8 cellular contexts compared by ENCODE assay signal in genomic region chr9:27365977-27366376, GRCh38.
A peak's percentile ranks its signal among the peaks of the same experiment; 100 is the strongest.
DNase-seq lines count a peak whose midpoint lies in the region; ATAC-seq lines count a peak whose summit lies in the region.

No MANE protein-coding gene starts in this region.

- H3K27me3 Mint-ChIP-seq in T-helper 2 cell treated with Interferon-gamma antibody and Interleukin-4, amounts not matched to agents 5 μg/mL and 100 μg/mL, for 36 hours (ENCODE audit: low read depth) = peaks cover 12% of the 10 kb centered on the region
- peaks cover 0 to 36% (median 8%) of the 10 kb centered on the region in 5 donors for H3K27me3 Mint-ChIP-seq in naive thymus-derived CD8-positive, alpha-beta T cell

- H3K9me3 Mint-ChIP-seq in T-helper 2 cell treated with Interferon-gamma antibody and Interleukin-4, amounts not matched to agents 5 μg/mL and 100 μg/mL, for 36 hours = no peaks in the 10 kb centered on the region
- peaks cover 0 to 2% (median 0%) of the 10 kb centered on the region in 9 donors for H3K9me3 Mint-ChIP-seq in naive thymus-derived CD8-positive, alpha-beta T cell

- POLR2A ChIA-PET in naive thymus-derived CD8-positive, alpha-beta T cell (lab: Charles Lee) = no interaction called here

- H3K36me3 Mint-ChIP-seq in T-helper 2 cell treated with Interferon-gamma antibody and Interleukin-4, amounts not matched to agents 5 μg/mL and 100 μg/mL, for 36 hours (ENCODE audit: low read depth) = no peaks in the 10 kb centered on the region
- peaks cover 0 to 4% (median 0%) of the 10 kb centered on the region in 3 donors for H3K36me3 Mint-ChIP-seq in naive thymus-derived CD8-positive, alpha-beta T cell

- H3K27ac Mint-ChIP-seq in T-helper 2 cell treated with Interferon-gamma antibody and Interleukin-4, amounts not matched to agents 5 μg/mL and 100 μg/mL, for 36 hours = peak overlapping the region; percentile 61
- peak overlapping the region in 3 of 10 donors; percentile 63 to 86 (median 84) for H3K27ac Mint-ChIP-seq in naive thymus-derived CD8-positive, alpha-beta T cell

- H3K4me1 Mint-ChIP-seq in T-helper 2 cell treated with Interferon-gamma antibody and Interleukin-4, amounts not matched to agents 5 μg/mL and 100 μg/mL, for 36 hours (ENCODE audit: low read depth) = peaks cover 32% of the 10 kb centered on the region
- peaks cover 18 to 44% (median 25%) of the 10 kb centered on the region in 4 donors for H3K4me1 Mint-ChIP-seq in naive thymus-derived CD8-positive, alpha-beta T cell

- DNase-seq in T-helper 2 cell treated with Interferon-gamma antibody and Interleukin-4, amounts not matched to agents 5 μg/mL and 100 μg/mL, for 36 hours (ENCODE audit: low spot score) = peak; percentile 70
- peak in 6 of 10 donors; percentile 4 to 44 (median 20) for DNase-seq in naive thymus-derived CD8-positive, alpha-beta T cell
- DNase-seq in 8988T = no peak
- DNase-seq in SKM-1 treated with dmso at 0.1 percent for 144 hours (lab: John Stamatoyannopoulos, UW; ENCODE audit: unreplicated experiment) = no peak
- DNase-seq in effector CD4-positive, alpha-beta T cell = no peak
- no peak for DNase-seq in NCI-H1105 (lab: John Stamatoyannopoulos, UW)

- H3K4me3 Mint-ChIP-seq in T-helper 2 cell treated with Interferon-gamma antibody and Interleukin-4, amounts not matched to agents 5 μg/mL and 100 μg/mL, for 36 hours = peak overlapping the region; percentile 47
- H3K4me3 Mint-ChIP-seq in naive thymus-derived CD8-positive, alpha-beta T cell = peak overlapping the region in 6 of 10 donors; percentile 3 to 51 (median 12)

- ATAC-seq in GM18909 (IDR thresholded peaks at IDR 0.05; ENCODE audit: poor library complexity, unreplicated experiment) (peak; percentile 89), HG02759 (IDR thresholded peaks at IDR 0.05; ENCODE audit: unreplicated experiment) (peak; percentile 82)
- ATAC-seq in naive thymus-derived CD8-positive, alpha-beta T cell = peak; percentile 75 to 87

Comparison
In these comparisons a context has a peak if more than half of its experiments do, and no peak if none do; other contexts are left out.
1. DNase-seq: peak in T-helper 2 cell treated with Interferon-gamma antibody and Interleukin-4, amounts not matched to agents 5 μg/mL and 100 μg/mL, for 36 hours (single experiment) and naive thymus-derived CD8-positive, alpha-beta T cell (6 of 10); none in 8988T (single experiment), SKM-1 treated with dmso at 0.1 percent for 144 hours (single experiment), effector CD4-positive, alpha-beta T cell (single experiment) and NCI-H1105 (single experiment).
2. Peak in every context shown above with its lines, with median percentiles within 50 percentile points of each other: ATAC-seq.